Comparison of ENCODE assay signal across 16 cellular contexts in genomic region chr17:65455154-65455971, GRCh38.
"Had no signal": no experiment of that assay in that cellular context is flagged by ENCODE, and none has a peak within 500 bp of the region (broad histone marks: within the 10 kb centered on the region; RNA-seq: fewer than 3 reads in every experiment).

No MANE protein-coding gene starts in this region.

- H3K9me3 Mint-ChIP-seq: activated CD4-positive, alpha-beta memory T cell treated with anti-CD3 and anti-CD28 coated beads, Interleukin-2, amount 10 ng/mL, durations not matched to agents 7 days and 5 days; activated T-cell treated with anti-CD3 and anti-CD28 coated beads, Interleukin-2, amount 50 U/mL, for 24 hours; T-helper 1 cell treated with Interleukin-12 subunit alpha and Interleukin-12 subunit beta and Interleukin-4 antibody, amounts not matched to agents 30 μg/mL and 1 μg/mL, for 36 hours had no signal

- H3K4me3 ChIP-seq: adrenal gland, cardiac muscle cell, dorsolateral prefrontal cortex, right lobe of liver, suprapubic skin had no signal

- H3K27me3 Mint-ChIP-seq: activated CD4-positive, alpha-beta T cell treated with anti-CD3 and anti-CD28 coated beads for 36 hours; activated T-cell treated with anti-CD3 and anti-CD28 coated beads, Interleukin-2, amount 50 U/mL, for 24 hours had no signal

- H3K36me3 Mint-ChIP-seq: activated naive CD4-positive, alpha-beta T cell treated with anti-CD3 and anti-CD28 coated beads, Interleukin-2, amount 50 U/mL, for 24 hours; type B pancreatic cell had no signal

- H3K4me1 Mint-ChIP-seq: activated CD4-positive, alpha-beta memory T cell treated with anti-CD3 and anti-CD28 coated beads, Interleukin-2, amount 10 ng/mL, durations not matched to agents 7 days and 5 days; naive B cell had no signal

- H3K36me3 ChIP-seq: adrenal gland, cardiac muscle cell, right lobe of liver, suprapubic skin, WERI-Rb-1 had no signal

- H3K27ac Mint-ChIP-seq: activated CD4-positive, alpha-beta memory T cell treated with anti-CD3 and anti-CD28 coated beads, Interleukin-2, amount 10 ng/mL, durations not matched to agents 7 days and 5 days; activated CD4-positive, alpha-beta T cell treated with anti-CD3 and anti-CD28 coated beads for 36 hours; activated naive CD4-positive, alpha-beta T cell treated with anti-CD3 and anti-CD28 coated beads, Interleukin-2, amount 50 U/mL, for 24 hours; activated T-cell treated with anti-CD3 and anti-CD28 coated beads, Interleukin-2, amount 50 U/mL, for 24 hours; naive B cell; progenitor cell of endocrine pancreas; T-helper 1 cell treated with Interleukin-12 subunit alpha and Interleukin-12 subunit beta and Interleukin-4 antibody, amounts not matched to agents 30 μg/mL and 1 μg/mL, for 36 hours; type B pancreatic cell had no signal

- H3K27me3 ChIP-seq: adrenal gland, cardiac muscle cell, right lobe of liver had no signal

- H3K27ac ChIP-seq: adrenal gland, dorsolateral prefrontal cortex, right lobe of liver, suprapubic skin, WERI-Rb-1 had no signal

- H3K4me3 Mint-ChIP-seq: activated CD4-positive, alpha-beta memory T cell treated with anti-CD3 and anti-CD28 coated beads, Interleukin-2, amount 10 ng/mL, durations not matched to agents 7 days and 5 days; activated CD4-positive, alpha-beta T cell treated with anti-CD3 and anti-CD28 coated beads for 36 hours; activated naive CD4-positive, alpha-beta T cell treated with anti-CD3 and anti-CD28 coated beads, Interleukin-2, amount 50 U/mL, for 24 hours; activated T-cell treated with anti-CD3 and anti-CD28 coated beads, Interleukin-2, amount 50 U/mL, for 24 hours; naive B cell; T-helper 1 cell treated with Interleukin-12 subunit alpha and Interleukin-12 subunit beta and Interleukin-4 antibody, amounts not matched to agents 30 μg/mL and 1 μg/mL, for 36 hours; type B pancreatic cell had no signal

- H3K9me3 ChIP-seq: adrenal gland, right lobe of liver, suprapubic skin had no signal

- H3K4me1 ChIP-seq: adrenal gland had no signal

- DNase-seq: activated CD4-positive, alpha-beta memory T cell treated with anti-CD3 and anti-CD28 coated beads, Interleukin-2, amount 10 ng/mL, durations not matched to agents 7 days and 5 days; activated T-cell treated with anti-CD3 and anti-CD28 coated beads, Interleukin-2, amount 50 U/mL, for 24 hours; dorsolateral prefrontal cortex; kidney glomerular epithelial cell; naive B cell; stimulated activated naive CD8-positive, alpha-beta T cell treated with anti-CD3 and anti-CD28 coated beads, Interleukin-15, Interleukin-2, amounts not matched to agents 100 U/mL and 50 U/mL, for 24 hours had no signal

- ATAC-seq: stimulated activated naive CD8-positive, alpha-beta T cell treated with anti-CD3 and anti-CD28 coated beads, Interleukin-15, Interleukin-2, amounts not matched to agents 100 U/mL and 50 U/mL, for 24 hours had no signal
